ENCODE assay signal across 1 cellular context in the genomic region with DNA sequence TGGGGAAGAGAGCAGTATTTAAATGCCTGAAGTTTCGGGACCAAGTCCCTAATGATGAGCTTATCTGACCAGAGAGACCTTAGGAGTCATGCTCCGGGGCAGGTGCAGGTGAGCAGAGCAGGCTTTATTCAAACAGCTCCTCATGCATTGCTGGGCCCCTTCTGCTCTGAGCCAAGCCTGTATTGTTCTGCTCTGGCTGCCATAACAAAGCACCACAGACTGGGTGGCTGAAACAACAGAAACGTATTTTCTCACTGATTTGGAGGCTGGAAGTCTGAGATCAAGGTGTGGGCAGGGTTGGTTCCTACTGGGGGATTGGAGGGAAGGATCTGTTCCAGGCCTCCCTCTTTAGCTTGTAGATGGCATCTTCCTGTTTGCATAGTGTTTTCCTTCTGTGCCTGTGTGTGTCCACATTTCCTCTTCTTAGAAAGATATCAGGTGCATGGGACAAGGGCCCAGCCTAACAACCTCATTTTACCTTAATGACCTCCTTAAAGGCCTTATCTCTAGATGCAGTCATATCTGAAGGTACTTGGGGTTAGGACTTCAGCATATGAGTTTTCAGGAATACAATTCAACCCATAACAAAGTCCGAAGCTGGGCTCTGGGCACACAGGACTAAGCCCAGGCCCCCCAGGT.
TF ChIP-seq lines count a peak whose summit lies in the region.

No MANE protein-coding gene starts in this region.

TF ChIP-seq in H1, 55 proteins besides CTCF, POLR2A, EP300 and RAD21:
- TF ChIP-seq, protein P1, sequence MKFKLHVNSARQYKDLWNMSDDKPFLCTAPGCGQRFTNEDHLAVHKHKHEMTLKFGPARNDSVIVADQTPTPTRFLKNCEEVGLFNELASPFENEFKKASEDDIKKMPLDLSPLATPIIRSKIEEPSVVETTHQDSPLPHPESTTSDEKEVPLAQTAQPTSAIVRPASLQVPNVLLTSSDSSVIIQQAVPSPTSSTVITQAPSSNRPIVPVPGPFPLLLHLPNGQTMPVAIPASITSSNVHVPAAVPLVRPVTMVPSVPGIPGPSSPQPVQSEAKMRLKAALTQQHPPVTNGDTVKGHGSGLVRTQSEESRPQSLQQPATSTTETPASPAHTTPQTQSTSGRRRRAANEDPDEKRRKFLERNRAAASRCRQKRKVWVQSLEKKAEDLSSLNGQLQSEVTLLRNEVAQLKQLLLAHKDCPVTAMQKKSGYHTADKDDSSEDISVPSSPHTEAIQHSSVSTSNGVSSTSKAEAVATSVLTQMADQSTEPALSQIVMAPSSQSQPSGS (IDR thresholded peaks at IDR 0.05; ENCODE audit: low read length) = no peak
- TF ChIP-seq HDAC6 (IDR thresholded peaks at IDR 0.05; ENCODE audit: low read depth, low read length) (no peak), SIX5 (IDR thresholded peaks at IDR 0.05; ENCODE audit: low read depth, low read length) (no peak), GTF2F1 (IDR thresholded peaks at IDR 0.05; ENCODE audit: borderline replicate concordance, low read depth, low read length) (no peak), CBX5 (IDR thresholded peaks at IDR 0.05; ENCODE audit: low read depth, low read length) (no peak), KDM4A (IDR thresholded peaks at IDR 0.05; ENCODE audit: low read depth, low read length, severe bottlenecking) (no peak), BRCA1 (IDR thresholded peaks at IDR 0.05; ENCODE audit: low read depth, low read length) (no peak), TAF7 (optimal IDR thresholded peaks at IDR 0.05; ENCODE audit: borderline replicate concordance, low read depth, low read length) (no peak), POLR2AphosphoS5 (IDR thresholded peaks at IDR 0.05; ENCODE audit: low read depth, low read length) (no peak), SIRT6 (IDR thresholded peaks at IDR 0.05; ENCODE audit: low read length) (no peak), RXRA (IDR thresholded peaks at IDR 0.05; ENCODE audit: insufficient read depth, low read depth, low read length) (no peak), CREB1 (IDR thresholded peaks at IDR 0.05) (no peak), TBP (IDR thresholded peaks at IDR 0.05; ENCODE audit: low read depth, low read length) (no peak), RBBP5 (IDR thresholded peaks at IDR 0.05; ENCODE audit: borderline replicate concordance, low read depth, low read length) (no peak)
- TF ChIP-seq, protein P2, sequence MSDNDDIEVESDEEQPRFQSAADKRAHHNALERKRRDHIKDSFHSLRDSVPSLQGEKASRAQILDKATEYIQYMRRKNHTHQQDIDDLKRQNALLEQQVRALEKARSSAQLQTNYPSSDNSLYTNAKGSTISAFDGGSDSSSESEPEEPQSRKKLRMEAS (IDR thresholded peaks at IDR 0.05) = no peak
